In the genomic region with DNA sequence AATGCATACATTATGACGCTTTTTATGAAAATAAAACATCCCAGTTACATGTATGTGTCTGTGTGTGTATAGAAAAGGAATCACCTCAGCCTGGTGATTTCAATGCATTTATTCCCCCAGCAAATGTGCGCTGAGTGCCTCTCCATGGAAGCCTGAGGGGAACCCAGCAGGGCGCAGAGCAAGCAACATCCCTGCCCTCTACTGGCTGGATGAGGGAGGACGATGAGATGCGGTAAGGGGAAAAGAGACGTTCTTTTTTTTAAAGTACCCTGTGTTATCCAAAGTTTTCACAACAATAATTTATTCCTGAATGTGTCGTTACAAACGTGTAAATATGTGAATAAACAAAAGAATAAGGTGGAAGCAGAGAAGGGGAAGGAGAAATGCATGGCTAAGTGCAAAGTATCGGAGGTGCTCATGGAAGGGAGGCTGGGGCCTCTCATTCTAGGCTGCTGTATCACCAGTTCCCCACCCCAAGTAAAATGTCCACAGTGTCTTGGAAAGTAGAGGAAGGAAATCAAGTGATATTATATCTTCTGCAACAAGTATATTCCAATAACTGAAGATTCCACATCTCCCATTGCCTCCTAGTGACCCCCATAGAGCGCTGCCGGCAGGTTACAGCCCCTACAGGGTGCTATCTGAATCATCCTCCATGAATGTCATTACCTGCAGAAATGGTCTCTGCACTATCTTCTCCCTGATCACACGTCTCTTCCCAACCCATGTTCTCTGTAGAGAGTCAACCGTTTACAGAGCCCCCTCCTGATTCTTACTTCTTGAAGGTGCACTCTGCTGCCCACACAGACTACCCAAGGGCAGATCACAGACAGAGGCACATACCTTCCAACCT, we compare ENCODE assay signal across 9 cellular contexts. TPM values are rescaled to one million over a fixed set of nuclear protein-coding genes. Genes with fewer than 3 reads are reported as not detected.
DNase-seq lines count a peak whose midpoint lies in the region; ATAC-seq and TF ChIP-seq lines count a peak whose summit lies in the region.
"Had no signal": no experiment of that assay in that cellular context is flagged by ENCODE, and none has a peak within 500 bp of the region (broad histone marks: within the 10 kb centered on the region; RNA-seq: fewer than 3 reads in every experiment).

No MANE protein-coding gene starts in this region.

- H3K9ac ChIP-seq in mammary epithelial cell (ENCODE audit: insufficient read depth, low read length): no peak overlapping the region

- peak; percentile 6 for DNase-seq in NCI-H1694 treated with DMSO at 0.1 percent for 48 hours (lab: John Stamatoyannopoulos, UW)
- no peak for DNase-seq in NCI-H1694 (lab: John Stamatoyannopoulos, UW)
- peak; percentile 15 for DNase-seq in MV-4-11 (lab: John Stamatoyannopoulos, UW)
- no peak for DNase-seq in mammary epithelial cell
- no peak for DNase-seq in right lobe of liver
- no peak for DNase-seq in amniotic stem cell (lab: John Stamatoyannopoulos, UW)

- H4K20me1 ChIP-seq in mammary epithelial cell (ENCODE audit: insufficient read depth, low read length): no peaks in the 10 kb centered on the region

- intact Hi-C loops in mammary epithelial cell (cut with micrococcal nuclease) (loop anchor here (5.0 kb wide), 2 partner anchors 244 to 434 kb away; no protein-coding TSS in a partner anchor), right lobe of liver (cut with DNase I) (loop anchor here (5.0 to 10.0 kb wide), 3 partner anchors 107 to 393 kb away; no protein-coding TSS in a partner anchor)

- BruUV-seq in mammary epithelial cell (replicated peaks; lab: Mats Ljungman, UMichigan): no TSS peak

- H3K36me3 ChIP-seq in mammary epithelial cell (ENCODE audit: insufficient read depth, low read length): no peaks in the 10 kb centered on the region
- no peaks in the 10 kb centered on the region for H3K36me3 ChIP-seq in right lobe of liver

- no peak overlapping the region for H3K4me3 ChIP-seq in mammary epithelial cell (replicated peaks in 1 of 3; ENCODE audit: insufficient read depth in 1 of 3, low read depth in 2 of 3, low read length in 3 of 3)
- H3K4me3 ChIP-seq in right lobe of liver: no peak overlapping the region

- H3K9me3 ChIP-seq in mammary epithelial cell (replicated peaks; ENCODE audit: insufficient read depth, low read length): no peaks in the 10 kb centered on the region
- H3K9me3 ChIP-seq in right lobe of liver: no peaks in the 10 kb centered on the region

- H3K4me2 ChIP-seq in mammary epithelial cell (ENCODE audit: insufficient read depth, low read depth, low read length): no peak overlapping the region

- H3K4me1 ChIP-seq in mammary epithelial cell (ENCODE audit: insufficient read depth, low read length) (peaks cover 58% of the 10 kb centered on the region), right lobe of liver (peaks cover 0 to 13% (median 2%) of the 10 kb centered on the region in 4 donors)

- H2AFZ ChIP-seq in mammary epithelial cell (ENCODE audit: low read depth, low read length): no peak overlapping the region

- ATAC-seq in GM21576 (IDR thresholded peaks at IDR 0.05; ENCODE audit: unreplicated experiment): peak; percentile 86
- peak; percentile 57 to 74 (median 64) for ATAC-seq in right lobe of liver
- ATAC-seq in GM18511 (IDR thresholded peaks at IDR 0.05; ENCODE audit: unreplicated experiment): no peak

- peak; percentile 70 to 76 for TF ChIP-seq CTCF in mammary epithelial cell (conservative IDR thresholded peaks at IDR 0.05 in 1 of 2, IDR thresholded peaks at IDR 0.05 in 1 of 2; ENCODE audit: extremely low read depth in 1 of 2, insufficient read depth in 1 of 2, low read depth in 1 of 2, low read length in 2 of 2)
- TF ChIP-seq CTCF in right lobe of liver (IDR thresholded peaks at IDR 0.05): peak; percentile 48 to 77 (median 72)

- no peaks in the 10 kb centered on the region for H3K79me2 ChIP-seq in mammary epithelial cell (ENCODE audit: insufficient read depth, low read length)

- H3K27ac ChIP-seq in mammary epithelial cell (ENCODE audit: insufficient read depth, low read depth, low read length) (no peak overlapping the region), right lobe of liver (no peak overlapping the region)

- no peak for TF ChIP-seq POLR2A in right lobe of liver (IDR thresholded peaks at IDR 0.05)

- WGBS in mammary epithelial cell (ENCODE audit: low coverage, missing lambda C conversion rate): 76% methylated on average over 13 of the region's 13 CpGs
- WGBS in right lobe of liver (ENCODE audit: insufficient coverage, low coverage, low lambda C conversion rate, missing lambda C conversion rate): 46% methylated on average over 13 of the region's 13 CpGs

- in situ Hi-C loops in mammary epithelial cell (cut with MboI; ENCODE audit: low sequenced_read_pairs in 2 of 2): loop anchor here (10.0 to 25.0 kb wide), 3 partner anchors 97 to 137 kb away; no protein-coding TSS in a partner anchor

- dilution Hi-C loops in mammary epithelial cell (cut with HindIII; ENCODE audit: low sequenced_read_pairs): no loop called here

- CTCF ChIA-PET in mammary epithelial cell (lab: Charles Lee; ENCODE audit: low non-redundant PET): no interaction called here

- H3K27me3 ChIP-seq in mammary epithelial cell (ENCODE audit: insufficient read depth, low read length) (no peaks in the 10 kb centered on the region), right lobe of liver (no peaks in the 10 kb centered on the region)

RNA-seq across cellular contexts. Expression of a gene that starts 13.0 kb away (rescaled TPM):
- 10 to 100 TPM; 17.3 to 38.6 TPM for total RNA-seq in mammary epithelial cell
- 21.6 TPM for polyA plus RNA-seq in mammary epithelial cell
- 34.9 TPM for polyA minus RNA-seq in mammary epithelial cell
- total RNA-seq in right lobe of liver: 100 to 1,000 TPM in 4 of 6 experiments, 10 to 100 TPM in 2; 85.8 to 180 (median 125) TPM
- total RNA-seq: activated CD8-positive, alpha-beta memory T cell treated with anti-CD3 and anti-CD28 coated beads for 36 hours had no signal

Comparison
In these comparisons a context has a peak if more than half of its experiments do, and no peak if none do; other contexts are left out.
1. DNase-seq: peak in NCI-H1694 treated with DMSO at 0.1 percent for 48 hours (single experiment) and MV-4-11 (single experiment); none in NCI-H1694 (single experiment), mammary epithelial cell (single experiment), right lobe of liver (0 of 3) and amniotic stem cell (single experiment).